8 cellular contexts compared by ENCODE assay signal in genomic region chr2:190880374-190881073, GRCh38. TPM values are rescaled to one million over a fixed set of nuclear protein-coding genes. Genes with fewer than 3 reads are reported as not detected.
DNase-seq lines count a peak whose midpoint lies in the region; ATAC-seq, FAIRE-seq and TF ChIP-seq lines count a peak whose summit lies in the region.

Gene GLS, plus strand, starts transcription at chr2:190880821. Its CDS starts 264 bp downstream, at chr2:190881085.

- TF ChIP-seq CTCF in 22Rv1 (IDR thresholded peaks at IDR 0.05) (no peak), body of pancreas (IDR thresholded peaks at IDR 0.05) (no peak), sigmoid colon (IDR thresholded peaks at IDR 0.05) (no peak)

- FAIRE-seq in TTC549 (lab: Jason Lieb, UNC), result peak; percentile 78

- WGBS in body of pancreas, 2 donors, result 0% methylated on average over 11 to 54 of the region's 54 CpGs
- WGBS in sigmoid colon, 2 donors, result 0% methylated on average over 54 of the region's 54 CpGs

- DNase-seq in NCI-H2107 treated with DMSO at 0.1 percent for 48 hours (lab: John Stamatoyannopoulos, UW; ENCODE audit: unreplicated experiment) (peak; percentile 94), body of pancreas (peak; percentile 97 to 98 (median 98)), iPS DF 4.7 (ENCODE audit: extremely low read depth, low spot score) (peak; percentile 85), sigmoid colon (peak; percentile 99)

- TF ChIP-seq POLR2A in body of pancreas (IDR thresholded peaks at IDR 0.05), result peak; percentile 99 to 100 (median 99)
- peak; percentile 97 to 98 for TF ChIP-seq POLR2A in sigmoid colon (IDR thresholded peaks at IDR 0.05)

- H3K27me3 ChIP-seq in body of pancreas (no peaks in the 10 kb centered on the region), sigmoid colon (no peaks in the 10 kb centered on the region)

- H3K36me3 ChIP-seq in body of pancreas (replicated peaks in 1 of 2; ENCODE audit: insufficient read depth in 1 of 2, low read depth in 2 of 2) (no peaks in the 10 kb centered on the region), sigmoid colon (no peaks in the 10 kb centered on the region)

- peak within 1 kb of the TSS; percentile 78 for H3K27ac ChIP-seq in 22Rv1
- H3K27ac ChIP-seq in body of pancreas, result peak within 1 kb of the TSS; percentile 96 to 98 (median 97)
- peak within 1 kb of the TSS; percentile 87 to 97 (median 96) for H3K27ac ChIP-seq in sigmoid colon

- intact Hi-C loops in body of pancreas (cut with DNase I) (no loop called here), sigmoid colon (cut with DNase I) (loop anchor here (5.0 to 10.0 kb wide), 2 partner anchors 132 to 236 kb away; partner anchors contain the start of genes NAB1 and STAT1)

- no peaks in the 10 kb centered on the region for H3K9me3 ChIP-seq in body of pancreas
- no peaks in the 10 kb centered on the region for H3K9me3 ChIP-seq in sigmoid colon

- peak in 1 of 4 donors; percentile 8 for TF ChIP-seq EP300 in sigmoid colon (IDR thresholded peaks at IDR 0.05)

- ATAC-seq in GM18520 (IDR thresholded peaks at IDR 0.05; ENCODE audit: unreplicated experiment) (peak; percentile 59), HG03064 (IDR thresholded peaks at IDR 0.05; ENCODE audit: low read depth, unreplicated experiment) (peak; percentile 62), body of pancreas (peak; percentile 93)

- H3K4me3 ChIP-seq in body of pancreas (peak within 1 kb of the TSS; percentile 67 to 83), sigmoid colon (peak within 1 kb of the TSS; percentile 70 to 94 (median 92))

- H3K4me1 ChIP-seq in body of pancreas (peaks cover 45% of the 10 kb centered on the region), sigmoid colon (peaks cover 0 to 36% (median 25%) of the 10 kb centered on the region in 4 donors)

RNA-seq across cellular contexts. Expression of gene GLS, which starts in this region (rescaled TPM):
- total RNA-seq in body of pancreas (100 to 1,000 TPM in 1 of 2 donors, 10 to 100 TPM in 1; 86.0 to 102 TPM), sigmoid colon (100 to 1,000 TPM in 2 of 4 donors, 10 to 100 TPM in 2; 87.1 to 139 (median 111) TPM)
- 10 to 100 TPM; 15.0 to 27.1 (median 23.6) TPM for polyA plus RNA-seq in sigmoid colon

Comparison
In these comparisons a context has a peak if more than half of its experiments do, and no peak if none do; other contexts are left out.
1. Peak in every context shown above with its lines: DNase-seq, ATAC-seq, H3K4me3 ChIP-seq and H3K27ac ChIP-seq.